ENCODE assay signal across 1 cellular context in the genomic region with DNA sequence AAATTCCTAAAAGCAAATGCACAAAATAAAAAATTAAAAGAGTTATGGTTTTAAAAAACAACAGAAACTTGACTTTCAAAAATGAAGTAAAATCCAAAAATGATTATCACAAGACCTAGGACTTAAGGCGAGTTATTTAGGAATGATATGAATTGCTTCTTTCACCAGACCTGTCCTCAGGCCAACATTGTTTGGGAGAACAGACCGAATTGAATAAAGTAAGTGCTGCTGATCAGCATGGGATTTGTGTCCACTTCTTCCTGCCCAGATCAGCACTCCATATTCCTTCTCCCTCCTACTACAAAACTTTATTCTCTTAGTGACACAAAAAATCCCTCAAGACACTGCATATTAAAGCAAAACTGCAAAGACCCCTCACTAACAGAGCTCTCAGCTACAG.
TF ChIP-seq lines count a peak whose summit lies in the region.

No MANE protein-coding gene starts in this region.

TF ChIP-seq in HepG2, 621 proteins besides CTCF, POLR2A, EP300 and RAD21:
- TF ChIP-seq, protein P1, sequence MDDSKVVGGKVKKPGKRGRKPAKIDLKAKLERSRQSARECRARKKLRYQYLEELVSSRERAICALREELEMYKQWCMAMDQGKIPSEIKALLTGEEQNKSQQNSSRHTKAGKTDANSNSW (CRISPR knock-in tag; IDR thresholded peaks at IDR 0.05; ENCODE audit: borderline replicate concordance): no peak
- TF ChIP-seq NR2F6 (IDR thresholded peaks at IDR 0.05) (no peak), NR2F6 (CRISPR knock-in tag; IDR thresholded peaks at IDR 0.05) (no peak), TCF7 (IDR thresholded peaks at IDR 0.05; ENCODE audit: low read depth) (no peak), ZBTB4 (CRISPR knock-in tag; IDR thresholded peaks at IDR 0.05; ENCODE audit: borderline replicate concordance) (no peak), MYNN (CRISPR knock-in tag; IDR thresholded peaks at IDR 0.05; ENCODE audit: low read depth) (no peak), HMGXB4 (CRISPR knock-in tag; IDR thresholded peaks at IDR 0.05; ENCODE audit: borderline replicate concordance in 1 of 2, low read depth in 1 of 2) (no peak), FOXA3 (CRISPR knock-in tag; IDR thresholded peaks at IDR 0.05) (no peak), GZF1 (CRISPR knock-in tag; IDR thresholded peaks at IDR 0.05) (no peak), ZNF816 (CRISPR knock-in tag; IDR thresholded peaks at IDR 0.05; ENCODE audit: borderline replicate concordance) (no peak), RELA (CRISPR knock-in tag; IDR thresholded peaks at IDR 0.05) (no peak), ARHGAP35 (CRISPR knock-in tag; IDR thresholded peaks at IDR 0.05; ENCODE audit: borderline replicate concordance) (no peak), ZNF616 (CRISPR knock-in tag; IDR thresholded peaks at IDR 0.05; ENCODE audit: low read depth) (no peak), ZNF670 (CRISPR knock-in tag; IDR thresholded peaks at IDR 0.05; ENCODE audit: borderline replicate concordance) (no peak), TIGD3 (CRISPR knock-in tag; IDR thresholded peaks at IDR 0.05; ENCODE audit: borderline replicate concordance) (no peak), PAF1 (CRISPR knock-in tag; IDR thresholded peaks at IDR 0.05) (no peak), ZNF431 (CRISPR knock-in tag; IDR thresholded peaks at IDR 0.05; ENCODE audit: borderline replicate concordance, low read depth) (no peak), ZNF382 (CRISPR knock-in tag; IDR thresholded peaks at IDR 0.05; ENCODE audit: borderline replicate concordance) (no peak), ZBTB7A (CRISPR knock-in tag; IDR thresholded peaks at IDR 0.05) (no peak), KAT7 (CRISPR knock-in tag; IDR thresholded peaks at IDR 0.05; ENCODE audit: borderline replicate concordance) (no peak)
